Comparison of ENCODE assay signal across 3 cellular contexts in the genomic region with DNA sequence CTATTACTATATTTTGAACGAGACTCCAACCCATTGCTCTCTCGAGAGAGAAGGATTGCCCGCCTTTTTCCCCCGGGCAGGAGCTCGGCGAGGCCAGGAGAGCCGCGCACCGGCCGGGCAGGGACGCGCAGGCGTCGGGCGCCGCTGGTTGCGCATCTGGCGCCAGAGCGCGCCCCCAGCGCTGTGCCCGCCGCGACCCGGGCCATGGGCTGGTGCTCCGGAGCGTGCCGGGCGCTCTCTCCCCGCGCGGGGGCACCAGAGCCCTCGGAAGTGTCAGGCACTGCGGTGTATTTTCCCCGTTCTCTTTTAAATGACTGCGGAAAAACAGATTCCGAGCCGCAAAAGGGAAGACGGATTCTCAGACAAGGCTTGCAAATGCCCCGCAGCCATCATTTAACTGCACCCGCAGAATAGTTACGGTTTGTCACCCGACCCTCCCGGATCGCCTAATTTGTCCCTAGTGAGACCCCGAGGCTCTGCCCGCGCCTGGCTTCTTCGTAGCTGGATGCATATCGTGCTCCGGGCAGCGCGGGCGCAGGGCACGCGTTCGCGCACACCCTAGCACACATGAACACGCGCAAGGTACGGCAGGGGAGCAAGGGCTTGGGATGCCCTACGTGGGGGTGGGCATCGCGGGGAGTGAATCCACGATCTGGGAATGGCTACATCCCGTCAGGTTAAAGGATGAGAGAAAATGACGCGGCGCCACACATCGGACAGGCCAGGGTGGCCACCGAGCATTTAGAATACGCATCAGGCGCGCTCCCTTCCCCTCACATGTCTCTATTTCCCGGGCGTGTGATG.
TF ChIP-seq lines count a peak whose summit lies in the region.

No MANE protein-coding gene starts in this region.

TF ChIP-seq in GM23338, 12 proteins besides CTCF, POLR2A, EP300 and RAD21:
- no peak for TF ChIP-seq EZH2 (IDR thresholded peaks at IDR 0.05; ENCODE audit: low read depth, unreplicated experiment)

TF ChIP-seq in WTC11, 78 proteins besides CTCF, POLR2A, EP300 and RAD21 (continues in another document):
- no peak for TF ChIP-seq SOX15 (CRISPR knock-in tag; IDR thresholded peaks at IDR 0.05)
- TF ChIP-seq, protein P1, sequence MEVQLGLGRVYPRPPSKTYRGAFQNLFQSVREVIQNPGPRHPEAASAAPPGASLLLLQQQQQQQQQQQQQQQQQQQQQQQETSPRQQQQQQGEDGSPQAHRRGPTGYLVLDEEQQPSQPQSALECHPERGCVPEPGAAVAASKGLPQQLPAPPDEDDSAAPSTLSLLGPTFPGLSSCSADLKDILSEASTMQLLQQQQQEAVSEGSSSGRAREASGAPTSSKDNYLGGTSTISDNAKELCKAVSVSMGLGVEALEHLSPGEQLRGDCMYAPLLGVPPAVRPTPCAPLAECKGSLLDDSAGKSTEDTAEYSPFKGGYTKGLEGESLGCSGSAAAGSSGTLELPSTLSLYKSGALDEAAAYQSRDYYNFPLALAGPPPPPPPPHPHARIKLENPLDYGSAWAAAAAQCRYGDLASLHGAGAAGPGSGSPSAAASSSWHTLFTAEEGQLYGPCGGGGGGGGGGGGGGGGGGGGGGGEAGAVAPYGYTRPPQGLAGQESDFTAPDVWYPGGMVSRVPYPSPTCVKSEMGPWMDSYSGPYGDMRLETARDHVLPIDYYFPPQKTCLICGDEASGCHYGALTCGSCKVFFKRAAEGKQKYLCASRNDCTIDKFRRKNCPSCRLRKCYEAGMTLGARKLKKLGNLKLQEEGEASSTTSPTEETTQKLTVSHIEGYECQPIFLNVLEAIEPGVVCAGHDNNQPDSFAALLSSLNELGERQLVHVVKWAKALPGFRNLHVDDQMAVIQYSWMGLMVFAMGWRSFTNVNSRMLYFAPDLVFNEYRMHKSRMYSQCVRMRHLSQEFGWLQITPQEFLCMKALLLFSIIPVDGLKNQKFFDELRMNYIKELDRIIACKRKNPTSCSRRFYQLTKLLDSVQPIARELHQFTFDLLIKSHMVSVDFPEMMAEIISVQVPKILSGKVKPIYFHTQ (CRISPR knock-in tag; IDR thresholded peaks at IDR 0.05): no peak
- TF ChIP-seq ZNF396 (CRISPR knock-in tag; IDR thresholded peaks at IDR 0.05; ENCODE audit: borderline replicate concordance): no peak
- TF ChIP-seq SP1 (CRISPR knock-in tag; conservative IDR thresholded peaks at IDR 0.05): peak; percentile 41; the same call in 1 of the 2 replicates
- TF ChIP-seq ETV6 (CRISPR knock-in tag; IDR thresholded peaks at IDR 0.05): peak; percentile 54; the same call in 1 of the 2 replicates
- TF ChIP-seq, protein P2, sequence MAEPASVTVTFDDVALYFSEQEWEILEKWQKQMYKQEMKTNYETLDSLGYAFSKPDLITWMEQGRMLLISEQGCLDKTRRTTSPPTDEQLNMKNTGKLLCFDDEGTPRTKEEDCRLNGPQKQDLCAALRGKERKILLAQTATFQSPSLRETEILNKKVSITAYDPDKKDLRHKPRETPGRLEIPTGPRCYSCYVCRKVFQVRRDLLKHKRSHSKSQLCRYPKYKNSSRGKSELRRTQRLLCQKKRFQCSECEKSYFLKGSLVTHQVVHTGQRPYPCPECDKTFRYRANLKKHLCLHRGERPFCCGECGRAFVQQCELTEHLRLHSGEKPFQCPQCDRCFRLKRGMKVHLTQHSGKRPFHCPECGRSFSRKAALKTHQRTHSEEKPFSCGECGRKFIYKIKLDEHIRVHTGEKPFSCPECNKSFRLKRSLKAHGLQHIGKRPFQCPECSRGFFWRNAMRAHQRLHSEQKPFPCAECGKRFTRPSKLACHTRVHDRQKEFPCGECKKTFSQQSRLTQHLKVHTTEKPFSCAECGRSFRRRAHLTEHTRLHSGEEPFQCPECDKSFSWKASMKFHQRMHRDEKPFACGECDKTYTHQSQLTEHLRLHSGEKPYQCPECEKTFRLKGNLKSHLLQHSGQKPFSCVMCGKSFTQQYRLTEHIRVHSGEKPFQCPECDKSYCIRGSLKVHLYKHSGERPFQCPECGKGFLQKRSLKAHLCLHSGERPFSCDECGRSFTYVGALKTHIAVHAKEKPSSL (CRISPR knock-in tag; conservative IDR thresholded peaks at IDR 0.05): no peak
- no peak for TF ChIP-seq TEAD4 (CRISPR knock-in tag; IDR thresholded peaks at IDR 0.05)
- TF ChIP-seq RORB (CRISPR knock-in tag; IDR thresholded peaks at IDR 0.05): no peak
- TF ChIP-seq, protein P3, sequence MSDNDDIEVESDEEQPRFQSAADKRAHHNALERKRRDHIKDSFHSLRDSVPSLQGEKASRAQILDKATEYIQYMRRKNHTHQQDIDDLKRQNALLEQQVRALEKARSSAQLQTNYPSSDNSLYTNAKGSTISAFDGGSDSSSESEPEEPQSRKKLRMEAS (CRISPR knock-in tag; IDR thresholded peaks at IDR 0.05): peak; percentile 66; the same call in 1 of the 2 replicates
- TF ChIP-seq, protein P4, sequence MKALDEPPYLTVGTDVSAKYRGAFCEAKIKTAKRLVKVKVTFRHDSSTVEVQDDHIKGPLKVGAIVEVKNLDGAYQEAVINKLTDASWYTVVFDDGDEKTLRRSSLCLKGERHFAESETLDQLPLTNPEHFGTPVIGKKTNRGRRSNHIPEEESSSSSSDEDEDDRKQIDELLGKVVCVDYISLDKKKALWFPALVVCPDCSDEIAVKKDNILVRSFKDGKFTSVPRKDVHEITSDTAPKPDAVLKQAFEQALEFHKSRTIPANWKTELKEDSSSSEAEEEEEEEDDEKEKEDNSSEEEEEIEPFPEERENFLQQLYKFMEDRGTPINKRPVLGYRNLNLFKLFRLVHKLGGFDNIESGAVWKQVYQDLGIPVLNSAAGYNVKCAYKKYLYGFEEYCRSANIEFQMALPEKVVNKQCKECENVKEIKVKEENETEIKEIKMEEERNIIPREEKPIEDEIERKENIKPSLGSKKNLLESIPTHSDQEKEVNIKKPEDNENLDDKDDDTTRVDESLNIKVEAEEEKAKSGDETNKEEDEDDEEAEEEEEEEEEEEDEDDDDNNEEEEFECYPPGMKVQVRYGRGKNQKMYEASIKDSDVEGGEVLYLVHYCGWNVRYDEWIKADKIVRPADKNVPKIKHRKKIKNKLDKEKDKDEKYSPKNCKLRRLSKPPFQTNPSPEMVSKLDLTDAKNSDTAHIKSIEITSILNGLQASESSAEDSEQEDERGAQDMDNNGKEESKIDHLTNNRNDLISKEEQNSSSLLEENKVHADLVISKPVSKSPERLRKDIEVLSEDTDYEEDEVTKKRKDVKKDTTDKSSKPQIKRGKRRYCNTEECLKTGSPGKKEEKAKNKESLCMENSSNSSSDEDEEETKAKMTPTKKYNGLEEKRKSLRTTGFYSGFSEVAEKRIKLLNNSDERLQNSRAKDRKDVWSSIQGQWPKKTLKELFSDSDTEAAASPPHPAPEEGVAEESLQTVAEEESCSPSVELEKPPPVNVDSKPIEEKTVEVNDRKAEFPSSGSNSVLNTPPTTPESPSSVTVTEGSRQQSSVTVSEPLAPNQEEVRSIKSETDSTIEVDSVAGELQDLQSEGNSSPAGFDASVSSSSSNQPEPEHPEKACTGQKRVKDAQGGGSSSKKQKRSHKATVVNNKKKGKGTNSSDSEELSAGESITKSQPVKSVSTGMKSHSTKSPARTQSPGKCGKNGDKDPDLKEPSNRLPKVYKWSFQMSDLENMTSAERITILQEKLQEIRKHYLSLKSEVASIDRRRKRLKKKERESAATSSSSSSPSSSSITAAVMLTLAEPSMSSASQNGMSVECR (CRISPR knock-in tag; IDR thresholded peaks at IDR 0.05; ENCODE audit: borderline replicate concordance): no peak
- TF ChIP-seq GRHL2 (CRISPR knock-in tag; IDR thresholded peaks at IDR 0.05; ENCODE audit: insufficient replicate concordance, severe bottlenecking): no peak
- no peak for TF ChIP-seq ATF1 (CRISPR knock-in tag; IDR thresholded peaks at IDR 0.05)

TF ChIP-seq in endothelial cell of umbilical vein, 7 proteins besides CTCF, POLR2A, EP300 and RAD21:
- TF ChIP-seq GATA2 (IDR thresholded peaks at IDR 0.05; ENCODE audit: insufficient read depth, insufficient read length, low read depth, low read length) (no peak), EZH2 (IDR thresholded peaks at IDR 0.05; ENCODE audit: borderline replicate concordance, low read depth, low read length, severe bottlenecking) (no peak), MYC (IDR thresholded peaks at IDR 0.05; ENCODE audit: low read depth, low read length) (no peak), POLR2AphosphoS5 (IDR thresholded peaks at IDR 0.05; ENCODE audit: insufficient read depth, low read depth, low read length) (no peak), FOS (IDR thresholded peaks at IDR 0.05; ENCODE audit: borderline replicate concordance, insufficient read depth, low read length) (no peak), JUN (IDR thresholded peaks at IDR 0.05; ENCODE audit: borderline replicate concordance, insufficient read depth, insufficient read length, low read depth) (no peak)
- TF ChIP-seq, protein P3 (IDR thresholded peaks at IDR 0.05; ENCODE audit: insufficient read depth, insufficient read length): no peak
